Comparison of ENCODE assay signal across 26 cellular contexts in the genomic region with DNA sequence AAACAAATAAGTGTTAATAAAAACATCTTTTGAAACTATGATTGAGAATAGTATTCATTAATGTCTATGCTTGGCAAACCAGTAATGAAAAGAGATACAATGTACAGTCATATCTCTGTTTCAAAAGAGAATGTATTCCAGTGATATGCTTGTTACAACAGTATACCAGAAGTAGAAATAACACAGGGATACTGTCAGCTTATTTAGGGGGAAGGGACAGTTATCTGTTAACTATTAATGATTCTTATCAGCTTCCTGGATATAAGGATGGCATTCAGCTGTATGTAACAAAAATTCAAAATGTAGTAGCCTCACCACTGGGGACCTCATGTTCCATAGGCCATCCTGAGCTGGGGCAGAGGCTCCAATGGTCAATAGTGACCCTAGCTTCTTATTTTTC.
"Had no signal": no experiment of that assay in that cellular context is flagged by ENCODE, and none has a peak within 500 bp of the region (broad histone marks: within the 10 kb centered on the region; RNA-seq: fewer than 3 reads in every experiment).

No MANE protein-coding gene starts in this region.

- ATAC-seq: activated CD4-positive, CD25-positive, alpha-beta regulatory T cell treated with anti-CD3 and anti-CD28 coated beads, Interleukin-2, amount 50 U/mL, for 24 hours; activated CD8-positive, alpha-beta T cell treated with anti-CD3 and anti-CD28 coated beads for 36 hours; activated naive CD8-positive, alpha-beta T cell treated with anti-CD3 and anti-CD28 coated beads, Interleukin-2, amount 50 U/mL, for 24 hours; activated T-cell treated with anti-CD3 and anti-CD28 coated beads, Interleukin-2, amount 50 U/mL, for 4 hours; activated T-helper 17 cell treated with anti-CD3 and anti-CD28 coated beads, Interleukin-2, amount 50 U/mL, for 72 hours; gastroesophageal sphincter had no signal

- H3K36me3 ChIP-seq: ascending aorta, brain microvascular endothelial cell, esophagus squamous epithelium, gastroesophageal sphincter, WERI-Rb-1 had no signal

- H3K4me3 Mint-ChIP-seq: activated B cell treated with CpG ODN at 0.5 μM for 24 hours; activated CD8-positive, alpha-beta T cell treated with anti-CD3 and anti-CD28 coated beads for 36 hours; activated naive CD8-positive, alpha-beta T cell; activated naive CD8-positive, alpha-beta T cell treated with anti-CD3 and anti-CD28 coated beads, Interleukin-2, amount 50 U/mL, for 24 hours; activated T-cell treated with anti-CD3 and anti-CD28 coated beads, Interleukin-2, amount 50 U/mL, for 4 hours; activated T-helper 17 cell treated with anti-CD3 and anti-CD28 coated beads, Interleukin-2, amount 50 U/mL, for 72 hours; central memory CD8-positive, alpha-beta T cell had no signal

- H3K4me1 ChIP-seq: ascending aorta, esophagus squamous epithelium, gastroesophageal sphincter had no signal

- H3K27ac ChIP-seq: ascending aorta, epithelial cell of prostate, esophagus squamous epithelium, gastroesophageal sphincter, WERI-Rb-1 had no signal

- DNase-seq: activated B cell treated with CpG ODN at 0.5 μM for 24 hours; activated CD4-positive, alpha-beta T cell treated with anti-CD3 and anti-CD28 coated beads for 48 hours; activated CD4-positive, alpha-beta T cell treated with anti-CD3 and anti-CD28 coated beads, Interleukin-2, amount 50 U/mL, for 1 hour; activated CD4-positive, alpha-beta T cell treated with anti-CD3 and anti-CD28 coated beads, Interleukin-2, amount 50 U/mL, for 48 hours; activated CD8-positive, alpha-beta memory T cell treated with anti-CD3 and anti-CD28 coated beads for 24 hours; activated CD8-positive, alpha-beta T cell treated with anti-CD3 and anti-CD28 coated beads for 36 hours; activated effector memory CD4-positive, alpha-beta T cell treated with Interleukin-2 at 50 U/mL for 16 hours; activated gamma-delta T cell treated with Interleukin-2 at 50 U/mL for 16 hours; activated naive CD4-positive, alpha-beta T cell treated with anti-CD3 and anti-CD28 coated beads, Interleukin-2, amount 50 U/mL, for 16 hours; activated naive CD4-positive, alpha-beta T cell treated with Interleukin-2 at 50 U/mL for 16 hours; activated naive CD8-positive, alpha-beta T cell treated with anti-CD3 and anti-CD28 coated beads, Interleukin-2, amount 50 U/mL, for 24 hours; activated T-cell treated with anti-CD3 and anti-CD28 coated beads, Interleukin-2, amount 50 U/mL, for 4 hours; cortex of kidney; effector CD8-positive, alpha-beta T cell; esophagus squamous epithelium; foreskin melanocyte; T-helper 2 cell; WERI-Rb-1 had no signal

- H3K36me3 Mint-ChIP-seq: activated naive CD8-positive, alpha-beta T cell had no signal

- H3K9me3 ChIP-seq: ascending aorta, esophagus squamous epithelium, gastroesophageal sphincter had no signal

- H3K4me3 ChIP-seq: ascending aorta, esophagus squamous epithelium, gastroesophageal sphincter had no signal

- H3K27me3 Mint-ChIP-seq: activated B cell treated with CpG ODN at 0.5 μM for 24 hours; activated CD8-positive, alpha-beta T cell treated with anti-CD3 and anti-CD28 coated beads for 36 hours; activated naive CD8-positive, alpha-beta T cell; activated naive CD8-positive, alpha-beta T cell treated with anti-CD3 and anti-CD28 coated beads, Interleukin-2, amount 50 U/mL, for 24 hours; activated T-helper 17 cell treated with anti-CD3 and anti-CD28 coated beads, Interleukin-2, amount 50 U/mL, for 72 hours; central memory CD8-positive, alpha-beta T cell had no signal

- H3K4me1 Mint-ChIP-seq: activated B cell treated with CpG ODN at 0.5 μM for 24 hours; activated naive CD8-positive, alpha-beta T cell treated with anti-CD3 and anti-CD28 coated beads, Interleukin-2, amount 50 U/mL, for 24 hours; activated T-helper 17 cell treated with anti-CD3 and anti-CD28 coated beads, Interleukin-2, amount 50 U/mL, for 72 hours; central memory CD8-positive, alpha-beta T cell had no signal

- H3K27me3 ChIP-seq: ascending aorta, brain microvascular endothelial cell, esophagus squamous epithelium, gastroesophageal sphincter had no signal

- H3K27ac Mint-ChIP-seq: activated B cell treated with CpG ODN at 0.5 μM for 24 hours; activated CD8-positive, alpha-beta T cell treated with anti-CD3 and anti-CD28 coated beads for 36 hours; activated naive CD8-positive, alpha-beta T cell; activated naive CD8-positive, alpha-beta T cell treated with anti-CD3 and anti-CD28 coated beads, Interleukin-2, amount 50 U/mL, for 24 hours; activated T-helper 17 cell treated with anti-CD3 and anti-CD28 coated beads, Interleukin-2, amount 50 U/mL, for 72 hours had no signal

- H3K9me3 Mint-ChIP-seq: activated B cell treated with CpG ODN at 0.5 μM for 24 hours; activated CD8-positive, alpha-beta T cell treated with anti-CD3 and anti-CD28 coated beads for 36 hours; activated naive CD8-positive, alpha-beta T cell treated with anti-CD3 and anti-CD28 coated beads, Interleukin-2, amount 50 U/mL, for 24 hours; activated T-cell treated with anti-CD3 and anti-CD28 coated beads, Interleukin-2, amount 50 U/mL, for 4 hours had no signal
